In the genomic region with DNA sequence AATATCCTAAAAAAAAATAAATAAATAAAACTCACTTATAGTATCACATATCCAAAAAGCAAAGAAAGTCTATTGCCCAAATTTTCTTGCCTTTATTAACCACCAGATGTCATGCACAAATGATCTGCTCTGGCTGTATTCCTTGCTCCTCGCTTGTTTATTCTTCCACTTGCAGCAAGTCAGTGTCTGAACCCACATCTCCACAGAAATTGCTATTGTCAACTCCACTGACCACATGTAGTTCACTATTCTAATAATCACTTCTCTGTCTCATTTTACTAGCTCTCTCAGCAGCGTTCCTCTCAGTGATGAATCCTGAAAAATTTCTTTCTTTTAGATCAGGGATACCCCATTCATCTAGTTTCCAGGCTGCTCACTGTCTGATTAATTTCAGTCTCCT, we compare ENCODE assay signal across 22 cellular contexts. TPM values are rescaled to one million over a fixed set of nuclear protein-coding genes. Genes with fewer than 3 reads are reported as not detected.
"Had no signal": no experiment of that assay in that cellular context is flagged by ENCODE, and none has a peak within 500 bp of the region (broad histone marks: within the 10 kb centered on the region; RNA-seq: fewer than 3 reads in every experiment).

No MANE protein-coding gene starts in this region.

- H3K27ac ChIP-seq: brain microvascular endothelial cell, cardiac muscle cell, KMS-11 had no signal

- DNase-seq: activated B cell treated with CpG ODN at 0.5 μM for 24 hours; activated CD4-positive, alpha-beta T cell treated with anti-CD3 and anti-CD28 coated beads for 1 hour; activated CD4-positive, alpha-beta T cell treated with anti-CD3 and anti-CD28 coated beads, Interleukin-2, amount 10 ng/mL, durations not matched to agents 24 days and 14 days; activated CD4-positive, alpha-beta T cell treated with anti-CD3 and anti-CD28 coated beads, Interleukin-2, amount 50 U/mL, for 48 hours; activated CD8-positive, alpha-beta memory T cell treated with anti-CD3 and anti-CD28 coated beads for 24 hours; activated effector memory CD4-positive, alpha-beta T cell treated with anti-CD3 and anti-CD28 coated beads, Interleukin-2, amount 50 U/mL, for 16 hours; activated naive CD4-positive, alpha-beta T cell treated with Interleukin-2 at 50 U/mL for 16 hours; activated naive CD8-positive, alpha-beta T cell treated with anti-CD3 and anti-CD28 coated beads, Interleukin-2, amount 50 U/mL, for 24 hours; activated T-cell treated with anti-CD3 and anti-CD28 coated beads, Interleukin-2, amount 50 U/mL, for 4 hours; amniotic stem cell; NCI-H1092; NCI-H1930; NCI-H2171; NCI-H2227 treated with DMSO at 0.1 percent for 48 hours; NCI-H526 treated with DMSO at 0.1 percent for 48 hours; PC-3; SHP77 treated with DMSO at 0.1 percent for 48 hours had no signal

- ATAC-seq: activated naive CD4-positive, alpha-beta T cell treated with anti-CD3 and anti-CD28 coated beads, Interleukin-2, amount 50 U/mL, for 72 hours; activated naive CD8-positive, alpha-beta T cell treated with anti-CD3 and anti-CD28 coated beads, Interleukin-2, amount 50 U/mL, for 24 hours; activated T-cell treated with anti-CD3 and anti-CD28 coated beads, Interleukin-2, amount 50 U/mL, for 4 hours; PC-3 had no signal

- H3K27me3 ChIP-seq: brain microvascular endothelial cell, cardiac muscle cell had no signal

- H3K4me3 ChIP-seq: cardiac muscle cell had no signal

- H3K36me3 ChIP-seq: brain microvascular endothelial cell, cardiac muscle cell had no signal

RNA-seq across cellular contexts. Expression of a gene that starts 29.3 kb away (rescaled TPM):
- total RNA-seq: activated B cell treated with CpG ODN at 0.5 μM for 24 hours; activated CD4-positive, alpha-beta T cell treated with anti-CD3 and anti-CD28 coated beads, Interleukin-2, amount 10 ng/mL, durations not matched to agents 24 days and 14 days; activated naive CD4-positive, alpha-beta T cell treated with anti-CD3 and anti-CD28 coated beads, Interleukin-2, amount 50 U/mL, for 72 hours; MCF 10A; PC-3 had no signal
